In genomic region chr4:133324491-133324890, GRCh38 we compare ENCODE assay signal across 3 cellular contexts.
"Had no signal": no experiment of that assay in that cellular context is flagged by ENCODE, and none has a peak within 500 bp of the region (broad histone marks: within the 10 kb centered on the region; RNA-seq: fewer than 3 reads in every experiment).

No MANE protein-coding gene starts in this region.

- DNase-seq: GDM1, GF-D8 had no signal

- H3K4me3 ChIP-seq: GM12878 had no signal
